Comparison of ENCODE assay signal across 24 cellular contexts in genomic region chr11:116721983-116722382, GRCh38.
DNase-seq lines count a peak whose midpoint lies in the region; ATAC-seq and TF ChIP-seq lines count a peak whose summit lies in the region.
"Had no signal": no experiment of that assay in that cellular context is flagged by ENCODE, and none has a peak within 500 bp of the region (broad histone marks: within the 10 kb centered on the region; RNA-seq: fewer than 3 reads in every experiment).

No MANE protein-coding gene starts in this region.

- no peak for ATAC-seq in HG03469 (IDR thresholded peaks at IDR 0.05; ENCODE audit: unreplicated experiment)
- ATAC-seq: HepG2, K562 had no signal

- intact Hi-C loops in posterior cingulate gyrus (cut with DNase I), result no loop called here

- DNase-seq in anterior cingulate cortex (lab: John Stamatoyannopoulos, UW) (peak in 41 of 58 donors; percentile 12 to 67 (median 34)), hypothalamus (lab: John Stamatoyannopoulos, UW) (peak in 27 of 51 donors; percentile 5 to 66 (median 35)), posterior cingulate gyrus (peak in 7 of 10 donors; percentile 39 to 94 (median 67)), GM10248 (ENCODE audit: extremely low spot score) (no peak), coronary artery (ENCODE audit: low spot score) (no peak), T-helper 9 cell (no peak)
- DNase-seq: CD4-positive, alpha-beta T cell; COR-L47; DMS79; H7; MM.1S; NCI-H1092; NCI-H1436; NCI-H187 treated with DMSO at 0.1 percent for 48 hours; NCI-H2107; NCI-H446 treated with DMSO at 0.1 percent for 48 hours; NCI-H748 treated with DMSO at 0.1 percent for 48 hours; SHP77 treated with DMSO at 0.1 percent for 48 hours had no signal

- H3K27ac ChIP-seq in coronary artery, result no peak overlapping the region
- H3K27ac ChIP-seq: BLaER1, HL-60, RWPE1 had no signal

- TF ChIP-seq CTCF in GM10248 (IDR thresholded peaks at IDR 0.05; ENCODE audit: control extremely low read depth, extremely low read depth, low read depth, missing control alignments), result no peak
- TF ChIP-seq CTCF in coronary artery (IDR thresholded peaks at IDR 0.05), result no peak

- POLR2A ChIA-PET in GM10248 (lab: Yijun Ruan, JAX), result no interaction called here

- CTCF ChIA-PET in GM10248 (lab: Yijun Ruan, JAX), result interaction anchor here (1.1 to 1.3 kb wide), 3 partner anchors 11 to 30 kb away, joined by 3 to 4 read pairs (median 4); no protein-coding TSS in a partner anchor

- H3K4me3 ChIP-seq in coronary artery, result no peak overlapping the region
- H3K4me3 ChIP-seq: BLaER1, K562 had no signal

Comparison
In these comparisons a context has a peak if more than half of its experiments do, and no peak if none do; other contexts are left out.
1. DNase-seq: peak in anterior cingulate cortex (41 of 58), hypothalamus (27 of 51) and posterior cingulate gyrus (7 of 10); none in GM10248 (single experiment), coronary artery (single experiment) and T-helper 9 cell (single experiment).